ENCODE assay signal across 10 cellular contexts in genomic region chr13:98171806-98172569, GRCh38. TPM values are rescaled to one million over a fixed set of nuclear protein-coding genes. Genes with fewer than 3 reads are reported as not detected.
DNase-seq lines count a peak whose midpoint lies in the region; ATAC-seq, FAIRE-seq and TF ChIP-seq lines count a peak whose summit lies in the region.
"Had no signal": no experiment of that assay in that cellular context is flagged by ENCODE, and none has a peak within 500 bp of the region (broad histone marks: within the 10 kb centered on the region; RNA-seq: fewer than 3 reads in every experiment).

No MANE protein-coding gene starts in this region.

- peaks cover 97% of the 10 kb centered on the region for H3K79me2 ChIP-seq in HepG2 (ENCODE audit: insufficient read depth, low read length)

- H3K4me3 Mint-ChIP-seq in CD14-positive monocyte = no peak overlapping the region

- peaks cover 2 to 6% (median 5%) of the 10 kb centered on the region in 7 donors for H3K9me3 Mint-ChIP-seq in CD14-positive monocyte

- H3K36me3 ChIP-seq in HUES6 (ENCODE audit: control insufficient read depth, insufficient read depth, low read length) = no peaks in the 10 kb centered on the region
- peaks cover 6 to 19% of the 10 kb centered on the region in 2 experiments for H3K36me3 ChIP-seq in HepG2 (replicated peaks in 1 of 2; ENCODE audit: control insufficient read depth in 1 of 2, insufficient read depth in 2 of 2, low read length in 2 of 2)

- H3K27ac Mint-ChIP-seq in CD14-positive monocyte = no peak overlapping the region

- POLR2A ChIA-PET in HepG2 (lab: Yijun Ruan, JAX) = interaction anchor here (1.3 kb wide), 1 partner anchor 96 kb away, joined by 3 read pairs; no protein-coding TSS in a partner anchor

- TF ChIP-seq POLR2A in HepG2 (IDR thresholded peaks at IDR 0.05; ENCODE audit: insufficient read depth in 1 of 2, low read depth in 2 of 2, low read length in 2 of 2) = no peak

- no peak for FAIRE-seq in HepG2 (lab: Jason Lieb, UNC)

- H3K27me3 ChIP-seq in HUES6 (ENCODE audit: control insufficient read depth, insufficient read depth, low read length) = no peaks in the 10 kb centered on the region
- no peaks in the 10 kb centered on the region for H3K27me3 ChIP-seq in HepG2 (ENCODE audit: control insufficient read depth in 1 of 2, insufficient read depth in 2 of 2, low read length in 2 of 2)

- TF ChIP-seq CTCF in coronary artery (IDR thresholded peaks at IDR 0.05) (no peak), HepG2 (CRISPR knock-in tag; IDR thresholded peaks at IDR 0.05) (no peak), CD14-positive monocyte (IDR thresholded peaks at IDR 0.05) (no peak)

- 85% methylated on average over 19 of the region's 19 CpGs for WGBS in HepG2 (ENCODE audit: low lambda C conversion rate)

- H3K4me1 ChIP-seq in HUES6 (ENCODE audit: control insufficient read depth, insufficient read depth, low read length) (peaks cover 39% of the 10 kb centered on the region), HepG2 (ENCODE audit: insufficient read depth, low read length) (peaks cover 75% of the 10 kb centered on the region)

- BruUV-seq in HepG2 (replicated peaks; lab: Mats Ljungman, UMichigan) = TSS peak; percentile 3

- H3K9ac ChIP-seq in HUES6 (ENCODE audit: low read length) = peak overlapping the region; percentile 16
- H3K9ac ChIP-seq in HepG2 (ENCODE audit: insufficient read depth, low read depth, low read length) = 0 out of 2 replicates have a peak overlapping the region, but pooled peaks have one; percentile 20

- CTCF ChIA-PET in HepG2 (lab: Yijun Ruan, JAX; ENCODE audit: low intra/inter-chr PET ratio, low total read pairs) = no interaction called here

- in situ Hi-C loops in HepG2 (cut with HindIII; ENCODE audit: extremely low pct_ligation_motif_present, low pct_unique_long_range_greater_than_20kb) = no loop called here

- no peaks in the 10 kb centered on the region for H3K9me3 ChIP-seq in HUES6 (ENCODE audit: control insufficient read depth, insufficient read depth, low read depth, low read length)
- H3K9me3 ChIP-seq in HepG2 (ENCODE audit: low read length) = no peaks in the 10 kb centered on the region

- intact Hi-C loops in HepG2 (cut with micrococcal nuclease; ENCODE audit: unreplicated experiment) = no loop called here
- intact Hi-C loops in CD14-positive monocyte (cut with micrococcal nuclease) = no loop called here

- DNase-seq in coronary artery (ENCODE audit: low spot score) (no peak), HepG2 (ENCODE audit: low spot score) (no peak), substantia nigra (lab: John Stamatoyannopoulos, UW) (peak in 34 of 49 donors; percentile 4 to 68 (median 33)), CD14-positive monocyte (ENCODE audit: low spot score) (no peak), NCI-H1417 treated with DMSO at 0.1 percent for 48 hours (lab: John Stamatoyannopoulos, UW) (no peak), mesenteric fat pad (ENCODE audit: low spot score) (no peak), NCI-H748 (lab: John Stamatoyannopoulos, UW; ENCODE audit: unreplicated experiment) (no peak)
- DNase-seq: activated effector memory CD4-positive, alpha-beta T cell treated with anti-CD3 and anti-CD28 coated beads, Interleukin-2, amount 50 U/mL, for 16 hours had no signal

- H3K4me2 ChIP-seq in HepG2 (ENCODE audit: low read depth, low read length) = peak overlapping the region; percentile 43

- ATAC-seq in HepG2 = no peak

- no peaks in the 10 kb centered on the region for H3K4me1 Mint-ChIP-seq in CD14-positive monocyte

- H3K36me3 Mint-ChIP-seq in CD14-positive monocyte = no peaks in the 10 kb centered on the region

- H4K20me1 ChIP-seq in HepG2 (ENCODE audit: insufficient read depth, low read length) = peaks cover 79% of the 10 kb centered on the region

- H3K4me3 ChIP-seq in HUES6 (ENCODE audit: low read depth, low read length) (peak overlapping the region; percentile 13; the same call in 1 of the 2 replicates), coronary artery (peak overlapping the region; percentile 47), HepG2 (replicated peaks in 1 of 3; ENCODE audit: insufficient read depth in 1 of 3, low read depth in 2 of 3, low read length in 3 of 3) (no peak overlapping the region)

- H3K27me3 Mint-ChIP-seq in CD14-positive monocyte (ENCODE audit: low read depth in 3 of 3) = peaks cover 0 to 4% (median 3%) of the 10 kb centered on the region in 3 donors

- no peak overlapping the region for H2AFZ ChIP-seq in HepG2 (ENCODE audit: low read length)

- no peak for TF ChIP-seq RAD21 in HepG2 (CRISPR knock-in tag; IDR thresholded peaks at IDR 0.05)

- no peak for TF ChIP-seq EP300 in HepG2 (IDR thresholded peaks at IDR 0.05; ENCODE audit: low read depth in 2 of 2, low read length in 2 of 2)
- TF ChIP-seq EP300 in HepG2 (CRISPR knock-in tag; IDR thresholded peaks at IDR 0.05; ENCODE audit: borderline replicate concordance) = no peak

- H3K27ac ChIP-seq in HUES6 (ENCODE audit: low read depth, low read length) = no peak overlapping the region
- peak overlapping the region; percentile 61 to 81 for H3K27ac ChIP-seq in coronary artery
- peak overlapping the region; percentile 63 for H3K27ac ChIP-seq in HepG2 (ENCODE audit: extremely low read length, insufficient read depth, low read length)
- H3K27ac ChIP-seq in substantia nigra (ENCODE audit: low read depth, low read length, poor library complexity, severe bottlenecking) = no peak overlapping the region

TF ChIP-seq in HepG2, 621 proteins besides CTCF, POLR2A, EP300 and RAD21 (continues in another document):
- TF ChIP-seq ZFAT (CRISPR knock-in tag; conservative IDR thresholded peaks at IDR 0.05) = no peak

RNA-seq across cellular contexts. Expression of gene RNF113B, which starts 5.1 kb away (rescaled TPM):
- total RNA-seq in HepG2 (2016; rRNA removed; fragmentation: Illumina TruSeq; extraction: Trizol) (not detected in 2 replicates), mesenteric fat pad (not detected)
- total RNA-seq in HepG2 (2016; cell fraction: cytosol; rRNA removed; fragmentation: Illumina TruSeq; extraction: Trizol; ENCODE audit: low read depth) = not detected in 2 replicates
- not detected in 2 replicates for total RNA-seq in HepG2 (2016; cell fraction: insoluble cytoplasmic fraction; rRNA removed; fragmentation: Illumina TruSeq; extraction: Trizol)
- total RNA-seq in HepG2 (2016; cell fraction: membrane; rRNA removed; fragmentation: Illumina TruSeq; extraction: Trizol) = not detected in 2 replicates
- total RNA-seq in HepG2 (2016; cell fraction: nucleus; rRNA removed; fragmentation: Illumina TruSeq; extraction: Trizol) = not detected in 2 replicates
- polyA plus RNA-seq in HepG2 (2011; rRNA removed) (not detected in 2 replicates), CD14-positive monocyte (not detected)
- polyA plus RNA-seq in HepG2 (2011; cell fraction: cytosol; rRNA removed) = not detected in 2 replicates
- polyA plus RNA-seq in HepG2 (2011; cell fraction: nucleus; rRNA removed) = not detected in 2 replicates
- 0.15 TPM in 1 of 2 replicates, not detected in the other for polyA plus RNA-seq in HepG2 (2012)
- polyA plus RNA-seq in HepG2 (2016; cell fraction: cytosol; fragmentation: Illumina TruSeq; extraction: Trizol; ENCODE audit: low read depth) = not detected in 2 replicates
- not detected in 2 replicates for polyA plus RNA-seq in HepG2 (2016; cell fraction: insoluble cytoplasmic fraction; fragmentation: Illumina TruSeq; extraction: Trizol; ENCODE audit: low read depth)
- not detected in 2 replicates for polyA plus RNA-seq in HepG2 (2016; cell fraction: membrane; fragmentation: Illumina TruSeq; extraction: Trizol; ENCODE audit: low read depth)
- not detected in 2 replicates for polyA plus RNA-seq in HepG2 (2016; cell fraction: nucleus; fragmentation: Illumina TruSeq; extraction: Trizol; ENCODE audit: insufficient read depth, low read depth)
- not detected in 2 replicates for polyA minus RNA-seq in HepG2 (2011; rRNA and poly(A)+ RNA removed; ENCODE audit: low replicate concordance)
- polyA minus RNA-seq in HepG2 (2011; cell fraction: cytosol; rRNA and poly(A)+ RNA removed) = not detected in 2 replicates
- not detected in 2 replicates for polyA minus RNA-seq in HepG2 (2011; cell fraction: nucleus; rRNA and poly(A)+ RNA removed)
- total RNA-seq: NCI-H460 had no signal

RNA-seq across cellular contexts. Expression of gene FARP1, which starts 29.1 kb away (rescaled TPM):
- total RNA-seq in HepG2 (2016; rRNA removed; fragmentation: Illumina TruSeq; extraction: Trizol) = 70.1 and 70.6 TPM in 2 replicates
- total RNA-seq in HepG2 (2016; cell fraction: cytosol; rRNA removed; fragmentation: Illumina TruSeq; extraction: Trizol; ENCODE audit: low read depth) = 91.6 and 94.1 TPM in 2 replicates
- total RNA-seq in HepG2 (2016; cell fraction: insoluble cytoplasmic fraction; rRNA removed; fragmentation: Illumina TruSeq; extraction: Trizol) = 64.4 and 75.8 TPM in 2 replicates
- 122 and 143 TPM in 2 replicates for total RNA-seq in HepG2 (2016; cell fraction: membrane; rRNA removed; fragmentation: Illumina TruSeq; extraction: Trizol)
- total RNA-seq in HepG2 (2016; cell fraction: nucleus; rRNA removed; fragmentation: Illumina TruSeq; extraction: Trizol) = 136 and 157 TPM in 2 replicates
- polyA plus RNA-seq in HepG2 (2011; rRNA removed) = 109 and 126 TPM in 2 replicates
- polyA plus RNA-seq in HepG2 (2011; cell fraction: cytosol; rRNA removed) = 71.5 and 112 TPM in 2 replicates
- polyA plus RNA-seq in HepG2 (2011; cell fraction: nucleus; rRNA removed) = 463 and 562 TPM in 2 replicates
- polyA plus RNA-seq in HepG2 (2012) = 322 and 394 TPM in 2 replicates
- 109 and 112 TPM in 2 replicates for polyA plus RNA-seq in HepG2 (2016; cell fraction: cytosol; fragmentation: Illumina TruSeq; extraction: Trizol; ENCODE audit: low read depth)
- 77.6 and 113 TPM in 2 replicates for polyA plus RNA-seq in HepG2 (2016; cell fraction: insoluble cytoplasmic fraction; fragmentation: Illumina TruSeq; extraction: Trizol; ENCODE audit: low read depth)
- polyA plus RNA-seq in HepG2 (2016; cell fraction: membrane; fragmentation: Illumina TruSeq; extraction: Trizol; ENCODE audit: low read depth) = 192 and 207 TPM in 2 replicates
- 224 and 256 TPM in 2 replicates for polyA plus RNA-seq in HepG2 (2016; cell fraction: nucleus; fragmentation: Illumina TruSeq; extraction: Trizol; ENCODE audit: insufficient read depth, low read depth)
- 0.68 and 162 TPM in 2 replicates for polyA minus RNA-seq in HepG2 (2011; rRNA and poly(A)+ RNA removed; ENCODE audit: low replicate concordance)
- polyA minus RNA-seq in HepG2 (2011; cell fraction: cytosol; rRNA and poly(A)+ RNA removed) = 152 and 206 TPM in 2 replicates
- 598 and 660 TPM in 2 replicates for polyA minus RNA-seq in HepG2 (2011; cell fraction: nucleus; rRNA and poly(A)+ RNA removed)
- polyA plus RNA-seq in CD14-positive monocyte = under 1 TPM; 0.12 to 0.16 TPM
- total RNA-seq in mesenteric fat pad = 42.5 TPM

Comparison
In these comparisons a context has a peak if more than half of its experiments do, and no peak if none do; other contexts are left out.
1. H3K27ac ChIP-seq: peak in coronary artery (2 of 2) and HepG2 (single experiment); none in HUES6 (single experiment) and substantia nigra (single experiment).
2. H3K4me3 ChIP-seq: peak in HUES6 (single experiment) and coronary artery (single experiment); none in HepG2 (0 of 3).
3. DNase-seq: peak in substantia nigra (34 of 49); none in coronary artery (single experiment), HepG2 (single experiment), CD14-positive monocyte (single experiment), NCI-H1417 treated with DMSO at 0.1 percent for 48 hours (single experiment), mesenteric fat pad (single experiment) and NCI-H748 (single experiment).